19 cellular contexts compared by ENCODE assay signal in the genomic region with DNA sequence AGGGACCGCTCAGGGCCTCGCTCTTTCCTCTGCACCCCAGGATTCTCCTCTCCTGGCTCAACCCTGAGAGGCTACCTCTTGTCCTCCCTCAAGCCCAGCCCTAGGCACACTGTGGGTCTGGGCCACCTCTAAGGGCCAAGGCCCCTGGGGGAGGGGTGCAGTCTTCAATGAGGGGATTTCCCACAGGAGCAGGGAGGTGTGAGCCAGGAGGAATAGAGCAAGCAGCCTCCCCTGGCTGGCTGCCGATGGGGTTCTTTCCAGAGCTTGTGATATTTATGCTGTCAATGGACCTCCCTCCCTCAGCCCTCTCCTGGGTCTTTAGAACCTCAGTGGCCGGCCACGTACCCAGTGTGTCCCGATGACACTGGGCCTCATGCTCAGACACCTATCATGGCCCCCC.
DNase-seq lines count a peak whose midpoint lies in the region; TF ChIP-seq lines count a peak whose summit lies in the region.
"Had no signal": no experiment of that assay in that cellular context is flagged by ENCODE, and none has a peak within 500 bp of the region (broad histone marks: within the 10 kb centered on the region; RNA-seq: fewer than 3 reads in every experiment).

No MANE protein-coding gene starts in this region.

- no peaks in the 10 kb centered on the region for H3K27me3 Mint-ChIP-seq in activated naive CD4-positive, alpha-beta T cell treated with anti-CD3 and anti-CD28 coated beads for 36 hours (ENCODE audit: low read depth)
- H3K27me3 Mint-ChIP-seq in activated naive CD4-positive, alpha-beta T cell treated with anti-CD3 and anti-CD28 coated beads, Interleukin-2, amount 10 ng/mL, durations not matched to agents 7 days and 5 days, result no peaks in the 10 kb centered on the region
- no peaks in the 10 kb centered on the region for H3K27me3 Mint-ChIP-seq in endodermal cell (ENCODE audit: insufficient read depth)
- H3K27me3 Mint-ChIP-seq: CD4-positive, alpha-beta memory T cell; IgD-negative memory B cell had no signal

- H3K79me2 ChIP-seq in OCI-LY3 (ENCODE audit: low read length), result peaks cover 80% of the 10 kb centered on the region

- H3K27ac ChIP-seq in OCI-LY3 (ENCODE audit: low read length) (0 out of 2 replicates have a peak overlapping the region, but pooled peaks have one; percentile 8), endodermal cell (ENCODE audit: low read depth, low read length) (no peak overlapping the region), substantia nigra (ENCODE audit: low read depth, low read length, poor library complexity, severe bottlenecking) (peak overlapping the region; percentile 31)
- H3K27ac ChIP-seq: SK-N-MC had no signal

- H3K36me3 Mint-ChIP-seq in activated naive CD4-positive, alpha-beta T cell treated with anti-CD3 and anti-CD28 coated beads for 36 hours (ENCODE audit: low read depth), result peaks cover 4% of the 10 kb centered on the region
- peaks cover 13% of the 10 kb centered on the region for H3K36me3 Mint-ChIP-seq in activated naive CD4-positive, alpha-beta T cell treated with anti-CD3 and anti-CD28 coated beads, Interleukin-2, amount 10 ng/mL, durations not matched to agents 7 days and 5 days
- no peaks in the 10 kb centered on the region for H3K36me3 Mint-ChIP-seq in endodermal cell (ENCODE audit: low read depth)
- H3K36me3 Mint-ChIP-seq: IgD-negative memory B cell had no signal

- TF ChIP-seq CTCF in OCI-LY3 (IDR thresholded peaks at IDR 0.05; ENCODE audit: low read depth, low read length), result no peak
- no peak for TF ChIP-seq CTCF in endodermal cell (conservative IDR thresholded peaks at IDR 0.05)

- peaks cover 95% of the 10 kb centered on the region for H4K20me1 ChIP-seq in OCI-LY3 (ENCODE audit: insufficient read depth, low read length)

- H3K4me2 ChIP-seq in OCI-LY3 (ENCODE audit: low read length), result no peak overlapping the region

- peaks cover 54% of the 10 kb centered on the region for H3K36me3 ChIP-seq in OCI-LY3 (replicated peaks; ENCODE audit: low read depth, low read length)
- H3K36me3 ChIP-seq in endodermal cell (ENCODE audit: control insufficient read depth, insufficient read depth, low read length), result peaks cover 5% of the 10 kb centered on the region

- peak overlapping the region; percentile 65 for H3K27ac Mint-ChIP-seq in activated naive CD4-positive, alpha-beta T cell treated with anti-CD3 and anti-CD28 coated beads for 36 hours
- H3K27ac Mint-ChIP-seq in activated naive CD4-positive, alpha-beta T cell treated with anti-CD3 and anti-CD28 coated beads, Interleukin-2, amount 10 ng/mL, durations not matched to agents 7 days and 5 days, result no peak overlapping the region
- H3K27ac Mint-ChIP-seq in endodermal cell, result peak overlapping the region; percentile 39
- H3K27ac Mint-ChIP-seq: IgD-negative memory B cell had no signal

- WGBS in endodermal cell (ENCODE audit: insufficient coverage in 1 of 2, insufficient read length in 1 of 2), 2 experiments, result 94 to 95% methylated on average over 6 of the region's 6 CpGs

- no peaks in the 10 kb centered on the region for H3K9me3 ChIP-seq in OCI-LY3 (ENCODE audit: insufficient read depth, low read length)
- no peaks in the 10 kb centered on the region for H3K9me3 ChIP-seq in endodermal cell (ENCODE audit: control insufficient read depth, low read length)

- H3K4me1 ChIP-seq in OCI-LY3 (ENCODE audit: low read length) (peaks cover 22% of the 10 kb centered on the region), endodermal cell (ENCODE audit: control insufficient read depth, insufficient read depth, low read length) (peaks cover 4% of the 10 kb centered on the region)

- H3K9ac ChIP-seq in OCI-LY3 (ENCODE audit: low read length) (no peak overlapping the region), endodermal cell (ENCODE audit: extremely low read depth, low read length, poor library complexity, severe bottlenecking) (no peak overlapping the region)

- no peak overlapping the region for H3K4me3 Mint-ChIP-seq in activated naive CD4-positive, alpha-beta T cell treated with anti-CD3 and anti-CD28 coated beads for 36 hours
- H3K4me3 Mint-ChIP-seq in activated naive CD4-positive, alpha-beta T cell treated with anti-CD3 and anti-CD28 coated beads, Interleukin-2, amount 10 ng/mL, durations not matched to agents 7 days and 5 days, result no peak overlapping the region
- no peak overlapping the region for H3K4me3 Mint-ChIP-seq in endodermal cell
- H3K4me3 Mint-ChIP-seq: CD4-positive, alpha-beta memory T cell had no signal

- intact Hi-C loops in activated naive CD4-positive, alpha-beta T cell treated with anti-CD3 and anti-CD28 coated beads for 36 hours (cut with micrococcal nuclease), result no loop called here

- CTCF ChIA-PET in activated naive CD4-positive, alpha-beta T cell treated with anti-CD3 and anti-CD28 coated beads for 36 hours (lab: Charles Lee), result no interaction called here
- CTCF ChIA-PET in activated naive CD4-positive, alpha-beta T cell treated with anti-CD3 and anti-CD28 coated beads, Interleukin-2, amount 10 ng/mL, durations not matched to agents 7 days and 5 days (lab: Charles Lee), result no interaction called here

- H3K9me3 Mint-ChIP-seq in activated naive CD4-positive, alpha-beta T cell treated with anti-CD3 and anti-CD28 coated beads for 36 hours, result no peaks in the 10 kb centered on the region
- no peaks in the 10 kb centered on the region for H3K9me3 Mint-ChIP-seq in activated naive CD4-positive, alpha-beta T cell treated with anti-CD3 and anti-CD28 coated beads, Interleukin-2, amount 10 ng/mL, durations not matched to agents 7 days and 5 days
- H3K9me3 Mint-ChIP-seq in endodermal cell, result no peaks in the 10 kb centered on the region
- H3K9me3 Mint-ChIP-seq: CD4-positive, alpha-beta memory T cell; IgD-negative memory B cell had no signal

- H2AFZ ChIP-seq in OCI-LY3 (ENCODE audit: low read depth, low read length), result no peak overlapping the region

- no peaks in the 10 kb centered on the region for H3K27me3 ChIP-seq in OCI-LY3 (ENCODE audit: low read depth, low read length)
- H3K27me3 ChIP-seq in endodermal cell (ENCODE audit: control insufficient read depth, insufficient read depth, low read length, poor library complexity, severe bottlenecking), result no peaks in the 10 kb centered on the region

- DNase-seq in activated naive CD4-positive, alpha-beta T cell treated with anti-CD3 and anti-CD28 coated beads for 36 hours, result no peak
- DNase-seq in activated naive CD4-positive, alpha-beta T cell treated with anti-CD3 and anti-CD28 coated beads, Interleukin-2, amount 10 ng/mL, durations not matched to agents 7 days and 5 days, result no peak
- no peak for DNase-seq in endodermal cell
- peak in 1 of 49 donors; percentile 47 for DNase-seq in substantia nigra (lab: John Stamatoyannopoulos, UW)
- DNase-seq in retina, result no peak
- DNase-seq in NCI-H1694 (lab: John Stamatoyannopoulos, UW), result no peak
- DNase-seq: C1 segment of cervical spinal cord; CD4-positive, alpha-beta memory T cell; COR-L47; NCI-H1048; NCI-H1417; NCI-H1694 treated with DMSO at 0.1 percent for 48 hours; NCI-H2081; NCI-H2227 treated with DMSO at 0.1 percent for 48 hours; NCI-H526 treated with DMSO at 0.1 percent for 48 hours; SHP77 treated with DMSO at 0.1 percent for 48 hours had no signal

- H3K4me3 ChIP-seq in OCI-LY3 (ENCODE audit: low read length) (no peak overlapping the region), endodermal cell (ENCODE audit: low read length) (no peak overlapping the region)
- H3K4me3 ChIP-seq: SK-N-MC had no signal

- H3K4me1 Mint-ChIP-seq in activated naive CD4-positive, alpha-beta T cell treated with anti-CD3 and anti-CD28 coated beads for 36 hours (ENCODE audit: low read depth), result no peaks in the 10 kb centered on the region
- no peaks in the 10 kb centered on the region for H3K4me1 Mint-ChIP-seq in activated naive CD4-positive, alpha-beta T cell treated with anti-CD3 and anti-CD28 coated beads, Interleukin-2, amount 10 ng/mL, durations not matched to agents 7 days and 5 days
- peaks cover 2% of the 10 kb centered on the region for H3K4me1 Mint-ChIP-seq in endodermal cell
